Comparison of ENCODE assay signal across 8 cellular contexts in genomic region chr15:69976366-69976994, GRCh38.
DNase-seq lines count a peak whose midpoint lies in the region; ATAC-seq, FAIRE-seq and TF ChIP-seq lines count a peak whose summit lies in the region.

No MANE protein-coding gene starts in this region.

- H3K27ac Mint-ChIP-seq in activated CD4-positive, alpha-beta T cell treated with anti-CD3 and anti-CD28 coated beads, Interleukin-2, amount 10 ng/mL, durations not matched to agents 24 days and 14 days, result no peak overlapping the region

- peaks cover 21% of the 10 kb centered on the region for H3K27me3 Mint-ChIP-seq in activated CD4-positive, alpha-beta T cell treated with anti-CD3 and anti-CD28 coated beads, Interleukin-2, amount 10 ng/mL, durations not matched to agents 24 days and 14 days

- no peaks in the 10 kb centered on the region for H3K36me3 ChIP-seq in small intestine (ENCODE audit: control insufficient read depth in 2 of 2, insufficient read depth in 2 of 2, low read length in 2 of 2)

- H3K4me3 Mint-ChIP-seq in activated CD4-positive, alpha-beta T cell treated with anti-CD3 and anti-CD28 coated beads, Interleukin-2, amount 10 ng/mL, durations not matched to agents 24 days and 14 days, result no peak overlapping the region

- no peak overlapping the region for H3K27ac ChIP-seq in small intestine (ENCODE audit: low read depth in 1 of 2, low read length in 1 of 2)

- no peak for ATAC-seq in HG02840 (IDR thresholded peaks at IDR 0.05; ENCODE audit: low FRiP score, unreplicated experiment)

- H3K36me3 Mint-ChIP-seq in activated CD4-positive, alpha-beta T cell treated with anti-CD3 and anti-CD28 coated beads, Interleukin-2, amount 10 ng/mL, durations not matched to agents 24 days and 14 days (ENCODE audit: low read depth), result no peaks in the 10 kb centered on the region

- WGBS in small intestine, 3 donors, result 14 to 19% (median 14%) methylated on average over 7 of the region's 7 CpGs

- TF ChIP-seq CTCF in fibroblast of mammary gland (conservative IDR thresholded peaks at IDR 0.05; ENCODE audit: control insufficient read depth, insufficient read depth, low read depth, low read length), result no peak

- H3K9me3 Mint-ChIP-seq in activated CD4-positive, alpha-beta T cell treated with anti-CD3 and anti-CD28 coated beads, Interleukin-2, amount 10 ng/mL, durations not matched to agents 24 days and 14 days, result no peaks in the 10 kb centered on the region

- no peak overlapping the region for H3K4me3 ChIP-seq in fibroblast of mammary gland (ENCODE audit: control insufficient read depth, low read depth, low read length)
- no peak overlapping the region for H3K4me3 ChIP-seq in small intestine (ENCODE audit: low read depth in 1 of 2, low read length in 2 of 2)

- no peaks in the 10 kb centered on the region for H3K9me3 ChIP-seq in small intestine (ENCODE audit: control insufficient read depth, low read depth)

- peak; percentile 68 for DNase-seq in activated effector memory CD4-positive, alpha-beta T cell treated with anti-CD3 and anti-CD28 coated beads, Interleukin-2, amount 50 U/mL, for 16 hours
- no peak for DNase-seq in activated effector memory CD4-positive, alpha-beta T cell treated with Interleukin-2 at 50 U/mL for 16 hours
- DNase-seq in activated CD4-positive, alpha-beta T cell treated with anti-CD3 and anti-CD28 coated beads, Interleukin-2, amount 10 ng/mL, durations not matched to agents 24 days and 14 days, result peak; percentile 90
- DNase-seq in fibroblast of mammary gland (ENCODE audit: low read depth), result peak; percentile 38
- peak; percentile 3 to 7 for DNase-seq in stimulated activated CD4-positive, alpha-beta T cell treated with anti-CD3 and anti-CD28 coated beads, Interleukin-1b, Interleukin-23, amount 100 ng/mL, for 1 hour (ENCODE audit: low read depth in 2 of 2)
- no peak for DNase-seq in NCI-H2081 treated with DMSO at 0.1 percent for 48 hours (lab: John Stamatoyannopoulos, UW)
- no peak for DNase-seq in small intestine

- intact Hi-C loops in activated CD4-positive, alpha-beta T cell treated with anti-CD3 and anti-CD28 coated beads, Interleukin-2, amount 10 ng/mL, durations not matched to agents 24 days and 14 days (cut with micrococcal nuclease), result loop anchor here (10.0 kb wide), 1 partner anchor 252 kb away; no protein-coding TSS in a partner anchor

- peaks cover 0 to 2% of the 10 kb centered on the region in 2 donors for H3K27me3 ChIP-seq in small intestine (ENCODE audit: control insufficient read depth in 2 of 2, insufficient read depth in 2 of 2, low read length in 2 of 2)

- FAIRE-seq in small intestine (lab: Jason Lieb, UNC), result no peak

- no peaks in the 10 kb centered on the region for H3K4me1 Mint-ChIP-seq in activated CD4-positive, alpha-beta T cell treated with anti-CD3 and anti-CD28 coated beads, Interleukin-2, amount 10 ng/mL, durations not matched to agents 24 days and 14 days

- peaks cover 0 to 2% of the 10 kb centered on the region in 2 donors for H3K4me1 ChIP-seq in small intestine (ENCODE audit: control insufficient read depth in 2 of 2, insufficient read depth in 1 of 2, low read depth in 1 of 2, low read length in 1 of 2)

Comparison
In these comparisons a context has a peak if more than half of its experiments do, and no peak if none do; other contexts are left out.
1. DNase-seq: peak in activated effector memory CD4-positive, alpha-beta T cell treated with anti-CD3 and anti-CD28 coated beads, Interleukin-2, amount 50 U/mL, for 16 hours (single experiment), activated CD4-positive, alpha-beta T cell treated with anti-CD3 and anti-CD28 coated beads, Interleukin-2, amount 10 ng/mL, durations not matched to agents 24 days and 14 days (single experiment), fibroblast of mammary gland (single experiment) and stimulated activated CD4-positive, alpha-beta T cell treated with anti-CD3 and anti-CD28 coated beads, Interleukin-1b, Interleukin-23, amount 100 ng/mL, for 1 hour (2 of 2); none in activated effector memory CD4-positive, alpha-beta T cell treated with Interleukin-2 at 50 U/mL for 16 hours (single experiment), NCI-H2081 treated with DMSO at 0.1 percent for 48 hours (single experiment) and small intestine (single experiment).